In genomic region chr7:6272481-6273323, GRCh38 we compare ENCODE assay signal across 8 cellular contexts. TPM values are rescaled to one million over a fixed set of nuclear protein-coding genes. Genes with fewer than 3 reads are reported as not detected.
DNase-seq lines count a peak whose midpoint lies in the region; ATAC-seq, FAIRE-seq and TF ChIP-seq lines count a peak whose summit lies in the region.

Gene CYTH3, minus strand, starts transcription at chr7:6272624. Its CDS starts 117 bp downstream, at chr7:6272507.

- no peak for TF ChIP-seq CTCF in fibroblast of mammary gland (conservative IDR thresholded peaks at IDR 0.05; ENCODE audit: control insufficient read depth, insufficient read depth, low read depth, low read length)

- H3K27ac Mint-ChIP-seq in activated T-helper 17 cell treated with anti-CD3 and anti-CD28 coated beads, Interleukin-2, amount 50 U/mL, for 72 hours, result peak within 1 kb of the TSS; percentile 86
- peak within 1 kb of the TSS in 8 of 10 donors; percentile 49 to 91 (median 68) for H3K27ac Mint-ChIP-seq in naive thymus-derived CD8-positive, alpha-beta T cell
- peak within 1 kb of the TSS; percentile 91 for H3K27ac Mint-ChIP-seq in stimulated activated naive B cell treated with anti-CD40 and anti-IgM and Interleukin-4, amounts not matched to agents 10 μg/mL and 1 μg/mL and 100 μg/mL, for 72 hours

- peaks cover 23% of the 10 kb centered on the region for H3K4me1 Mint-ChIP-seq in activated T-helper 17 cell treated with anti-CD3 and anti-CD28 coated beads, Interleukin-2, amount 50 U/mL, for 72 hours
- peaks cover 14 to 25% (median 22%) of the 10 kb centered on the region in 4 donors for H3K4me1 Mint-ChIP-seq in naive thymus-derived CD8-positive, alpha-beta T cell
- H3K4me1 Mint-ChIP-seq in stimulated activated naive B cell treated with anti-CD40 and anti-IgM and Interleukin-4, amounts not matched to agents 10 μg/mL and 1 μg/mL and 100 μg/mL, for 72 hours, result peaks cover 15 to 28% of the 10 kb centered on the region in 2 donors

- ATAC-seq in GM19467 (IDR thresholded peaks at IDR 0.05; ENCODE audit: unreplicated experiment), result peak; percentile 77
- peak; percentile 95 for ATAC-seq in activated T-helper 17 cell treated with anti-CD3 and anti-CD28 coated beads, Interleukin-2, amount 50 U/mL, for 72 hours (replicated peaks)
- ATAC-seq in naive thymus-derived CD8-positive, alpha-beta T cell, result peak; percentile 80 to 81
- ATAC-seq in stimulated activated naive B cell treated with anti-CD40 and anti-IgM and Interleukin-4, amounts not matched to agents 10 μg/mL and 1 μg/mL and 100 μg/mL, for 72 hours (replicated peaks), result peak; percentile 87 to 94

- FAIRE-seq in RCC 7860 (lab: Jason Lieb, UNC), result no peak

- peak within 1 kb of the TSS; percentile 95 for H3K4me3 Mint-ChIP-seq in activated T-helper 17 cell treated with anti-CD3 and anti-CD28 coated beads, Interleukin-2, amount 50 U/mL, for 72 hours
- H3K4me3 Mint-ChIP-seq in naive thymus-derived CD8-positive, alpha-beta T cell, result peak within 1 kb of the TSS; percentile 81 to 93 (median 87)
- peak within 1 kb of the TSS; percentile 89 to 92 for H3K4me3 Mint-ChIP-seq in stimulated activated naive B cell treated with anti-CD40 and anti-IgM and Interleukin-4, amounts not matched to agents 10 μg/mL and 1 μg/mL and 100 μg/mL, for 72 hours

- H3K9me3 Mint-ChIP-seq in activated T-helper 17 cell treated with anti-CD3 and anti-CD28 coated beads, Interleukin-2, amount 50 U/mL, for 72 hours, result no peaks in the 10 kb centered on the region
- no peaks in the 10 kb centered on the region for H3K9me3 Mint-ChIP-seq in naive thymus-derived CD8-positive, alpha-beta T cell
- H3K9me3 Mint-ChIP-seq in stimulated activated naive B cell treated with anti-CD40 and anti-IgM and Interleukin-4, amounts not matched to agents 10 μg/mL and 1 μg/mL and 100 μg/mL, for 72 hours, result no peaks in the 10 kb centered on the region

- no peaks in the 10 kb centered on the region for H3K36me3 Mint-ChIP-seq in activated T-helper 17 cell treated with anti-CD3 and anti-CD28 coated beads, Interleukin-2, amount 50 U/mL, for 72 hours (ENCODE audit: low read depth)
- H3K36me3 Mint-ChIP-seq in naive thymus-derived CD8-positive, alpha-beta T cell, result no peaks in the 10 kb centered on the region
- H3K36me3 Mint-ChIP-seq in stimulated activated naive B cell treated with anti-CD40 and anti-IgM and Interleukin-4, amounts not matched to agents 10 μg/mL and 1 μg/mL and 100 μg/mL, for 72 hours, result no peaks in the 10 kb centered on the region

- in situ Hi-C loops in Caki2 (cut with HindIII; ENCODE audit: low pct_unique_long_range_greater_than_20kb, low sequenced_read_pairs), result no loop called here

- peaks cover 10% of the 10 kb centered on the region for H3K27me3 Mint-ChIP-seq in activated T-helper 17 cell treated with anti-CD3 and anti-CD28 coated beads, Interleukin-2, amount 50 U/mL, for 72 hours
- H3K27me3 Mint-ChIP-seq in naive thymus-derived CD8-positive, alpha-beta T cell, result peaks cover 0 to 10% (median 0%) of the 10 kb centered on the region in 5 donors
- H3K27me3 Mint-ChIP-seq in stimulated activated naive B cell treated with anti-CD40 and anti-IgM and Interleukin-4, amounts not matched to agents 10 μg/mL and 1 μg/mL and 100 μg/mL, for 72 hours, result peaks cover 9 to 12% of the 10 kb centered on the region in 2 donors

- DNase-seq in Caki2 (ENCODE audit: low read depth) (peak; percentile 84), HT-29 (ENCODE audit: low spot score) (peak; percentile 85), RCC 7860 (ENCODE audit: low spot score) (peak; percentile 56), fibroblast of mammary gland (ENCODE audit: low read depth) (peak; percentile 64)
- DNase-seq in naive thymus-derived CD8-positive, alpha-beta T cell, result peak; percentile 51 to 82 (median 77)
- DNase-seq in stimulated activated naive B cell treated with anti-CD40 and anti-IgM and Interleukin-4, amounts not matched to agents 10 μg/mL and 1 μg/mL and 100 μg/mL, for 72 hours, result peak; percentile 81

- POLR2A ChIA-PET in naive thymus-derived CD8-positive, alpha-beta T cell (lab: Charles Lee), result interaction anchor here (0.5 to 0.6 kb wide), 2 partner anchors 12 to 172 kb away, joined by 4 to 5 read pairs; no protein-coding TSS in a partner anchor

- peak within 1 kb of the TSS; percentile 80 for H3K4me3 ChIP-seq in fibroblast of mammary gland (ENCODE audit: control insufficient read depth, low read depth, low read length)

RNA-seq across cellular contexts. Expression of gene CYTH3, which starts in this region (rescaled TPM):
- 7.0 and 18.9 TPM in 2 replicates for total RNA-seq in Caki2 (2014; rRNA removed; shearing (Covaris generic); ENCODE audit: low replicate concordance)
- total RNA-seq in HT-29 (2014; rRNA removed; shearing (Covaris generic)), result 2.9 and 3.1 TPM in 2 replicates
- total RNA-seq in activated T-helper 17 cell treated with anti-CD3 and anti-CD28 coated beads, Interleukin-2, amount 50 U/mL, for 72 hours, result 1 to 10 TPM; 2.2 to 8.4 TPM
- 1 to 10 TPM; 8.1 to 8.6 TPM for total RNA-seq in naive thymus-derived CD8-positive, alpha-beta T cell
- 1 to 10 TPM in 2 of 3 donors, under 1 TPM in 1; 0.77 to 4.1 (median 2.1) TPM for polyA plus RNA-seq in naive thymus-derived CD8-positive, alpha-beta T cell

Comparison
In these comparisons a context has a peak if more than half of its experiments do, and no peak if none do; other contexts are left out.
1. Peak in every context shown above with its lines: DNase-seq, ATAC-seq and H3K4me3 ChIP-seq.